8 cellular contexts compared by ENCODE assay signal in the genomic region with DNA sequence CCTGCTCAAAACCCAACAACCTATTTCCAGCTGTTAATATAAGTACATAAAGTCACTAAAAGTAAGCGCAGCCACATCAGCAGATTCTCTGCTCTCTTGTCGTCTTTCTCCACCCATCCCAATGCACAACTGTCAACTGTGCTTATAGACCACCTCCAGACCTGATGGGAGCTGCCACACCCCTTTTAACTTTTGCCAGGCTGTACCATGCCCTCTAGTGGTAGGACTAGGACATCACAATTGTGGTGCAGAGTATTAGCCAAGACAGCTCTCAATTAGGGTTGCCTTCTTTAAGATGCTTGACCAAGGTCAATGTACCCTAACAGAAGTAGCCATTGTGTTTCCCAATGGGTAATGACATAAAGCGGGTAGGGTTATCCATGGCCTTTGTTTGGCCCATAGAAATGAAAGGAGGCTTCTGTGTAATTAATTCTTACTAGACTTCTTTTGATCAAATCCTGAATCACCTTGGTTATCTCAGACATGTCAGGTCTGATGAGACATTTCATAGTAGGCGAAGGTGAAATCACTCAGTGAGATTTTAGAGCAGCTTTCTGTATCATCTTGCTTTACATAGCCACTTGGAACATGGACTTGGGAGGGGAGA.
DNase-seq lines count a peak whose midpoint lies in the region; ATAC-seq and TF ChIP-seq lines count a peak whose summit lies in the region.

No MANE protein-coding gene starts in this region.

- no peak overlapping the region for H3K4me3 Mint-ChIP-seq in osteocyte (ENCODE audit: unreplicated experiment)

- ATAC-seq in GM21528 (IDR thresholded peaks at IDR 0.05; ENCODE audit: low FRiP score, unreplicated experiment), result peak; percentile 93

- DNase-seq in EL, result peak; percentile 61
- DNase-seq in HT-29 (ENCODE audit: low spot score), result peak; percentile 87
- DNase-seq in NCI-H82 treated with DMSO at 0.1 percent for 48 hours (lab: John Stamatoyannopoulos, UW; ENCODE audit: unreplicated experiment), result peak; percentile 67
- DNase-seq in activated T-cell treated with anti-CD3 and anti-CD28 coated beads for 48 hours (ENCODE audit: low read depth), result peak; percentile 15
- DNase-seq in fibroblast of villous mesenchyme (ENCODE audit: low read depth), result peak; percentile 61
- DNase-seq in osteocyte (ENCODE audit: extremely low spot score, unreplicated experiment), result no peak
- DNase-seq in posterior vena cava (ENCODE audit: low spot score), result no peak

- no peak overlapping the region for H3K27ac Mint-ChIP-seq in osteocyte (ENCODE audit: unreplicated experiment)

- H3K27me3 Mint-ChIP-seq in osteocyte (ENCODE audit: unreplicated experiment), result no peaks in the 10 kb centered on the region

- no peaks in the 10 kb centered on the region for H3K4me1 Mint-ChIP-seq in osteocyte (ENCODE audit: unreplicated experiment)

- no peaks in the 10 kb centered on the region for H3K9me3 Mint-ChIP-seq in osteocyte (ENCODE audit: unreplicated experiment)

- TF ChIP-seq CTCF in fibroblast of villous mesenchyme (IDR thresholded peaks at IDR 0.05; ENCODE audit: insufficient read depth, low read depth, low read length), result peak; percentile 95
- peak; percentile 89 for TF ChIP-seq CTCF in osteocyte (IDR thresholded peaks at IDR 0.05)

- H3K4me3 ChIP-seq in fibroblast of villous mesenchyme (ENCODE audit: low read depth, low read length), result no peak overlapping the region

- intact Hi-C loops in posterior vena cava (cut with DNase I), result loop anchor here in 1 of 2 donors (5.0 kb wide), 1 partner anchor 169 kb away; no protein-coding TSS in a partner anchor

- peaks cover 39% of the 10 kb centered on the region for H3K36me3 Mint-ChIP-seq in osteocyte (ENCODE audit: unreplicated experiment)

Comparison
In these comparisons a context has a peak if more than half of its experiments do, and no peak if none do; other contexts are left out.
1. DNase-seq: peak in EL (single experiment), HT-29 (single experiment), NCI-H82 treated with DMSO at 0.1 percent for 48 hours (single experiment), activated T-cell treated with anti-CD3 and anti-CD28 coated beads for 48 hours (single experiment) and fibroblast of villous mesenchyme (single experiment); none in osteocyte (single experiment) and posterior vena cava (single experiment).